In the genomic region with DNA sequence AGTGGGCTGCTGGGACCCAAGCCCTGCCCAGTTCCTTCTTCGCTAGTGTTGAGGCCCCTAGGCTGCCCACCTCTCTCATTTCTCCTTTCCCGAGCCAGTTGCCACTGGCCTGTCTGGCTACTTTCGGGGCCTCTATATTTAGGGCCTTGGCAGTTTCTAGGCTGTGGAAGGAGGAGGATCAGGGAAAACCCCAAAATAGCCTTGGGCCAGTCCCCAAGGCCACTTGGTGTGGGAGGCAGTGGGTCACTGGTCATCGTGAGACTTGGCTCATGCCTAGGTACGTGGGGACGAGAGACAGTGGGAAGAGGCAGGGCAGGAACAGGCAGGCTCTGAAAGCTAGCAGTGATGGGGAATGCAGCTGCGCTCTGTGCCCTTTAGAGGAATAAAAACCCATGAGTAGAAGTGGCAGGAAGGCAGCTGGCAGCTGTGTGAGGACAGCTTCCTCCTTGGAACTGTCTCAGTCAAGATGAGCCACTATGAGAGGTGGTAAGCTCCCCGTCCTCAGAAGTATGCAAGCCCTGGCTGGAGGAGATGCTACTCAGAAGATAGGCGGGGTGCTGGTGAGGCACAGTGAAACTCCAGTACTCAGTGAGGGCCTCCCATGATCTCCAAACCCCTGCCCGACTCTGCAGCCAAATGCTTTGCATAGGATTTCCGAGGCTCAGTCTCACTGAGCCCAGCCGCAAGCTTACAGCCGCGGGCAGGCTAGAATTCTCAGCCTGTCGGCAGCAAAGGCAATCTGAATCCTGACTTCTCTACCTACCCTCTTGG, we compare ENCODE assay signal across 14 cellular contexts. TPM values are rescaled to one million over a fixed set of nuclear protein-coding genes. Genes with fewer than 3 reads are reported as not detected.
DNase-seq lines count a peak whose midpoint lies in the region; ATAC-seq and TF ChIP-seq lines count a peak whose summit lies in the region.
"Not testable (repeated sequence)": the region's sequence is repeated elsewhere in the genome, so short reads cannot be mapped to it uniquely, and the experiment has no call there.
"Had no signal": no experiment of that assay in that cellular context is flagged by ENCODE, and none has a peak within 500 bp of the region (broad histone marks: within the 10 kb centered on the region; RNA-seq: fewer than 3 reads in every experiment).

No MANE protein-coding gene starts in this region.

- not testable (repeated sequence) for TF ChIP-seq POLR2A in adrenal gland (IDR thresholded peaks at IDR 0.05)

- not testable (repeated sequence) for H3K9me3 ChIP-seq in adrenal gland (replicated peaks in 1 of 3)

- 38 to 47% methylated on average over 4 of the region's 15 CpGs; no CpG with 5 or more reads in 2 of the 4 donors for WGBS in adrenal gland, 4 donors

- TF ChIP-seq CTCF in adrenal gland (IDR thresholded peaks at IDR 0.05), result not testable (repeated sequence)

- not testable (repeated sequence) for H3K27me3 ChIP-seq in adrenal gland

- peak; percentile 54 for ATAC-seq in GM18868 (IDR thresholded peaks at IDR 0.05; ENCODE audit: unreplicated experiment)
- ATAC-seq in GM21360 (IDR thresholded peaks at IDR 0.05; ENCODE audit: unreplicated experiment), result peak; percentile 45
- ATAC-seq in HG02642 (IDR thresholded peaks at IDR 0.05; ENCODE audit: poor library complexity, unreplicated experiment), result peak; percentile 66
- ATAC-seq in HG03097 (IDR thresholded peaks at IDR 0.05; ENCODE audit: low FRiP score, unreplicated experiment), result peak; percentile 39
- peak; percentile 58 for ATAC-seq in HG03571 (IDR thresholded peaks at IDR 0.05; ENCODE audit: unreplicated experiment)

- H3K27ac ChIP-seq in adrenal gland, result peak overlapping the region in 2 of 5 donors; percentile 57 to 65

- intact Hi-C loops in adrenal gland (cut with DNase I), result not testable (repeated sequence)

- DNase-seq in adrenal gland (peak in 6 of 7 donors; percentile 22 to 67 (median 38)), mucosa of gallbladder (ENCODE audit: low spot score) (peak; percentile 27)

- H3K4me1 ChIP-seq in adrenal gland (replicated peaks in 1 of 2), result not testable (repeated sequence)

- H3K36me3 ChIP-seq in adrenal gland (replicated peaks in 1 of 2), result not testable (repeated sequence)

- not testable (repeated sequence) for H3K4me3 ChIP-seq in adrenal gland

RNA-seq across cellular contexts. Expression of a gene that starts 2.8 kb away (rescaled TPM):
- 100 to 1,000 TPM in 1 of 8 donors, 10 to 100 TPM in 7; 26.4 to 118 (median 57.1) TPM for total RNA-seq in adrenal gland
- polyA plus RNA-seq in adrenal gland, result 100 to 1,000 TPM in 2 of 3 donors, 1 to 10 TPM in 1; 8.3 to 197 (median 115) TPM
- total RNA-seq in mucosa of gallbladder, result 52.0 TPM

RNA-seq across cellular contexts. Expression of a gene that starts 28.8 kb away (rescaled TPM):
- total RNA-seq in adrenal gland (10 to 100 TPM in 6 of 8 donors, 1 to 10 TPM in 2; 3.4 to 27.7 (median 14.7) TPM), mucosa of gallbladder (27.7 TPM)
- 100 to 1,000 TPM in 2 of 3 donors, 10 to 100 TPM in 1; 11.3 to 137 (median 132) TPM for polyA plus RNA-seq in adrenal gland

RNA-seq across cellular contexts. Expression of a gene that starts 36.4 kb away (rescaled TPM):
- not detected for total RNA-seq in adrenal gland
- polyA plus RNA-seq in adrenal gland, result not detected
- not detected for total RNA-seq in mucosa of gallbladder
- total RNA-seq: activated naive CD8-positive, alpha-beta T cell treated with anti-CD3 and anti-CD28 coated beads for 36 hours; lower leg skin; naive thymus-derived CD8-positive, alpha-beta T cell; pulmonary artery endothelial cell; suprapubic skin; T-helper 2 cell treated with Interferon-gamma antibody and Interleukin-4, amounts not matched to agents 100 ng/mL and 5 ng/mL, for 36 hours had no signal
- polyA plus RNA-seq: BJ had no signal

RNA-seq across cellular contexts. Expression of a gene that starts 41.4 kb away (rescaled TPM):
- 10 to 100 TPM in 7 of 8 donors, 1 to 10 TPM in 1; 2.0 to 37.4 (median 17.7) TPM for total RNA-seq in adrenal gland
- polyA plus RNA-seq in adrenal gland, result 100 to 1,000 TPM in 2 of 3 donors, 10 to 100 TPM in 1; 47.0 to 221 (median 106) TPM
- total RNA-seq in mucosa of gallbladder, result 28.1 TPM

RNA-seq across cellular contexts. Expression of a gene that starts 57.7 kb away (rescaled TPM):
- 1 to 10 TPM in 6 of 8 donors, under 1 TPM in 1, not detected in 1; 0.55 to 8.6 (median 3.3) TPM for total RNA-seq in adrenal gland
- 1 to 10 TPM; 3.9 to 4.1 (median 4.1) TPM for polyA plus RNA-seq in adrenal gland
- 12.6 TPM for total RNA-seq in mucosa of gallbladder
